Comparison of ENCODE assay signal across 1 cellular context in the genomic region with DNA sequence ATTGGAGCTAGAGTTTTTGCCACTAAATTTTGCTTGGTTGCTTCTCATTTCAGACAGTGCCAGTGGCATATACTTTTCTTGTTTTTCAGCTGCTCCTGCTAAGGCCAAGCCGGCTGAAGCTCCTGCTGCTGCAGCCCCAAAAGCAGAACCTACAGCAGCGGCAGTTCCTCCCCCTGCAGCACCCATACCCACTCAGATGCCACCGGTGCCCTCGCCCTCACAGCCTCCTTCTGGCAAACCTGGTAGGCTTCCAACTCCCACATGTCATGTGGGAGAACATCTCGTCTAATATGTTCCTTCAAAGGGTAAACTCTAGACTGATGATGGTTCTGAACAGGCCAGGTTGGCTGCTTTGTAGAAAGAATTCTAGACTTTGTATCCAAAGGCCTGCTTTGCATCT.
TF ChIP-seq lines count a peak whose summit lies in the region.

No MANE protein-coding gene starts in this region.

TF ChIP-seq in GM12878, 131 proteins besides CTCF, POLR2A, EP300 and RAD21:
- no peak for TF ChIP-seq ZNF622 (IDR thresholded peaks at IDR 0.05)
- TF ChIP-seq HDAC6 (IDR thresholded peaks at IDR 0.05; ENCODE audit: unreplicated experiment), result peak; percentile 16
- TF ChIP-seq SUZ12 (IDR thresholded peaks at IDR 0.05; ENCODE audit: unreplicated experiment), result no peak
- TF ChIP-seq EGR1 (IDR thresholded peaks at IDR 0.05; ENCODE audit: borderline replicate concordance in 1 of 2, low read depth in 2 of 2, low read length in 2 of 2), result no peak
- no peak for TF ChIP-seq RBBP5 (conservative IDR thresholded peaks at IDR 0.05)
- TF ChIP-seq ZNF274 (IDR thresholded peaks at IDR 0.05; ENCODE audit: insufficient read depth, insufficient read length), result no peak
- no peak for TF ChIP-seq ZBED1 (IDR thresholded peaks at IDR 0.05; ENCODE audit: borderline replicate concordance)
